8 cellular contexts compared by ENCODE assay signal in genomic region chr19:2461751-2462634, GRCh38. TPM values are rescaled to one million over a fixed set of nuclear protein-coding genes. Genes with fewer than 3 reads are reported as not detected.
DNase-seq lines count a peak whose midpoint lies in the region; ATAC-seq and TF ChIP-seq lines count a peak whose summit lies in the region.

No MANE protein-coding gene starts in this region.

- peak; percentile 79 to 81 for ATAC-seq in activated CD4-positive, CD25-positive, alpha-beta regulatory T cell treated with anti-CD3 and anti-CD28 coated beads, Interleukin-2, amount 50 U/mL, for 24 hours
- no peak for ATAC-seq in HG03280 (IDR thresholded peaks at IDR 0.05; ENCODE audit: unreplicated experiment)

- H3K9ac ChIP-seq in HUES48 (ENCODE audit: low read depth, low read length), result peak overlapping the region; percentile 37; the same call in 1 of the 2 replicates

- H3K4me3 ChIP-seq in HUES48 (ENCODE audit: low read depth, low read length), result peak overlapping the region; percentile 70
- peak overlapping the region; percentile 37 to 78 (median 62) for H3K4me3 ChIP-seq in dorsolateral prefrontal cortex

- TF ChIP-seq CTCF in dorsolateral prefrontal cortex (IDR thresholded peaks at IDR 0.05 in 54 of 56, conservative IDR thresholded peaks at IDR 0.05 in 2 of 56; ENCODE audit: low read depth in 1 of 56, partially characterized antibody in 56 of 56), result peak in 1 of 56 donors; percentile 6

- DNase-seq in GM03348 (ENCODE audit: low spot score), result peak; percentile 87
- DNase-seq in dorsolateral prefrontal cortex, result peak in 3 of 10 donors; percentile 36 to 55 (median 42)
- DNase-seq in lung microvascular endothelial cell (ENCODE audit: low read depth in 2 of 2), result peak; percentile 64 to 75
- peak; percentile 62 to 65 for DNase-seq in stimulated activated CD8-positive, alpha-beta memory T cell treated with anti-CD3 and anti-CD28 coated beads, Interleukin-7, amount 100 ng/mL, for 48 hours (ENCODE audit: extremely low read depth in 1 of 2, low read depth in 1 of 2)
- no peak for DNase-seq in amniotic stem cell (lab: John Stamatoyannopoulos, UW)

- H3K36me3 ChIP-seq in HUES48 (ENCODE audit: control insufficient read depth, insufficient read depth, low read length), result no peaks in the 10 kb centered on the region

- H3K27ac ChIP-seq in HUES48 (ENCODE audit: low read depth, low read length) (peak overlapping the region; percentile 88), dorsolateral prefrontal cortex (peak overlapping the region in 1 of 59 donors; percentile 36)

- no peaks in the 10 kb centered on the region for H3K9me3 ChIP-seq in HUES48 (ENCODE audit: control insufficient read depth, insufficient read depth, low read length)

- H3K27me3 ChIP-seq in HUES48 (ENCODE audit: control insufficient read depth, insufficient read depth, low read length) (no peaks in the 10 kb centered on the region), dorsolateral prefrontal cortex (no peaks in the 10 kb centered on the region)

- H3K4me1 ChIP-seq in HUES48 (ENCODE audit: control insufficient read depth, insufficient read depth, low read length), result no peaks in the 10 kb centered on the region

- intact Hi-C loops in dorsolateral prefrontal cortex (cut with DNase I), result no loop called here

RNA-seq across cellular contexts. Expression of gene LMNB2, which starts 5.2 kb away (rescaled TPM):
- total RNA-seq in dorsolateral prefrontal cortex, result 10 to 100 TPM; 13.4 to 25.1 (median 18.3) TPM
- total RNA-seq in lung microvascular endothelial cell, result 50.6 and 51.9 TPM in 2 replicates

RNA-seq across cellular contexts. Expression of gene GADD45B, which starts 13.9 kb away (rescaled TPM):
- 100 to 1,000 TPM in 25 of 120 experiments, 10 to 100 TPM in 95; 15.8 to 333 (median 47.4) TPM for total RNA-seq in dorsolateral prefrontal cortex
- 49.5 and 175 TPM in 2 replicates for total RNA-seq in lung microvascular endothelial cell

RNA-seq across cellular contexts. Expression of gene TIMM13, which starts 34.6 kb away (rescaled TPM):
- total RNA-seq in dorsolateral prefrontal cortex (10 to 100 TPM; 36.0 to 71.8 (median 52.0) TPM), lung microvascular endothelial cell (38.6 and 46.2 TPM in 2 replicates)
